2 cellular contexts compared by ENCODE assay signal in the genomic region with DNA sequence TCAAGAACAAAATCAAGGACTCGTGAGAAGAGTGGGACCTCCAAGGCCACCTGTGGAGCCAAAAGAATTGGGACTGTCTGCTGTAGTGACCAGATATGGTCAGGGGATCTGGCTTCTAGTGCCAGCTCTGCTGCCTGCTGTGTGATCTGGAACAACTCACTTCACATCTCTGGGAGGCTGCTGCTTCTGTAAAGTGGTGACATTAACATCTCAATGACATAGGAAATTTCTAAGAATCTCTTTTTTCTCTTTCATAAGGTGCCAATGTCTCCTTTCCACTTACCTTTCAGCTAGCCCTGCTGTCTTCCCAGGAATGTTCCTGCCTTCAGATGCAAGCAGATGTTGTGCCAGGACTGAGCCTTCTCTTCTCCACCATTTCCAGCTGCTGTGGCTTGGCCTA.
TF ChIP-seq lines count a peak whose summit lies in the region.

No MANE protein-coding gene starts in this region.

TF ChIP-seq in HEK293, 187 proteins besides CTCF, POLR2A, EP300 and RAD21 (continued from another document):
- TF ChIP-seq, protein P1, sequence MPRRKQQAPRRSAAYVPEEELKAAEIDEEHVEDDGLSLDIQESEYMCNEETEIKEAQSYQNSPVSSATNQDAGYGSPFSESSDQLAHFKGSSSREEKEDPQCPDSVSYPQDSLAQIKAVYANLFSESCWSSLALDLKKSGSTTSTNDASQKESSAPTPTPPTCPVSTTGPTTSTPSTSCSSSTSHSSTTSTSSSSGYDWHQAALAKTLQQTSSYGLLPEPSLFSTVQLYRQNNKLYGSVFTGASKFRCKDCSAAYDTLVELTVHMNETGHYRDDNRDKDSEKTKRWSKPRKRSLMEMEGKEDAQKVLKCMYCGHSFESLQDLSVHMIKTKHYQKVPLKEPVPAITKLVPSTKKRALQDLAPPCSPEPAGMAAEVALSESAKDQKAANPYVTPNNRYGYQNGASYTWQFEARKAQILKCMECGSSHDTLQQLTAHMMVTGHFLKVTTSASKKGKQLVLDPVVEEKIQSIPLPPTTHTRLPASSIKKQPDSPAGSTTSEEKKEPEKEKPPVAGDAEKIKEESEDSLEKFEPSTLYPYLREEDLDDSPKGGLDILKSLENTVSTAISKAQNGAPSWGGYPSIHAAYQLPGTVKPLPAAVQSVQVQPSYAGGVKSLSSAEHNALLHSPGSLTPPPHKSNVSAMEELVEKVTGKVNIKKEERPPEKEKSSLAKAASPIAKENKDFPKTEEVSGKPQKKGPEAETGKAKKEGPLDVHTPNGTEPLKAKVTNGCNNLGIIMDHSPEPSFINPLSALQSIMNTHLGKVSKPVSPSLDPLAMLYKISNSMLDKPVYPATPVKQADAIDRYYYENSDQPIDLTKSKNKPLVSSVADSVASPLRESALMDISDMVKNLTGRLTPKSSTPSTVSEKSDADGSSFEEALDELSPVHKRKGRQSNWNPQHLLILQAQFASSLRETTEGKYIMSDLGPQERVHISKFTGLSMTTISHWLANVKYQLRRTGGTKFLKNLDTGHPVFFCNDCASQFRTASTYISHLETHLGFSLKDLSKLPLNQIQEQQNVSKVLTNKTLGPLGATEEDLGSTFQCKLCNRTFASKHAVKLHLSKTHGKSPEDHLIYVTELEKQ (tag by site-specific recombination; IDR thresholded peaks at IDR 0.05; ENCODE audit: borderline replicate concordance) = no peak
- TF ChIP-seq, protein P2, sequence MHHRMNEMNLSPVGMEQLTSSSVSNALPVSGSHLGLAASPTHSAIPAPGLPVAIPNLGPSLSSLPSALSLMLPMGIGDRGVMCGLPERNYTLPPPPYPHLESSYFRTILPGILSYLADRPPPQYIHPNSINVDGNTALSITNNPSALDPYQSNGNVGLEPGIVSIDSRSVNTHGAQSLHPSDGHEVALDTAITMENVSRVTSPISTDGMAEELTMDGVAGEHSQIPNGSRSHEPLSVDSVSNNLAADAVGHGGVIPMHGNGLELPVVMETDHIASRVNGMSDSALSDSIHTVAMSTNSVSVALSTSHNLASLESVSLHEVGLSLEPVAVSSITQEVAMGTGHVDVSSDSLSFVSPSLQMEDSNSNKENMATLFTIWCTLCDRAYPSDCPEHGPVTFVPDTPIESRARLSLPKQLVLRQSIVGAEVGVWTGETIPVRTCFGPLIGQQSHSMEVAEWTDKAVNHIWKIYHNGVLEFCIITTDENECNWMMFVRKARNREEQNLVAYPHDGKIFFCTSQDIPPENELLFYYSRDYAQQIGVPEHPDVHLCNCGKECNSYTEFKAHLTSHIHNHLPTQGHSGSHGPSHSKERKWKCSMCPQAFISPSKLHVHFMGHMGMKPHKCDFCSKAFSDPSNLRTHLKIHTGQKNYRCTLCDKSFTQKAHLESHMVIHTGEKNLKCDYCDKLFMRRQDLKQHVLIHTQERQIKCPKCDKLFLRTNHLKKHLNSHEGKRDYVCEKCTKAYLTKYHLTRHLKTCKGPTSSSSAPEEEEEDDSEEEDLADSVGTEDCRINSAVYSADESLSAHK (tag by site-specific recombination; IDR thresholded peaks at IDR 0.05) = no peak

TF ChIP-seq in H1, 55 proteins besides CTCF, POLR2A, EP300 and RAD21 (continued from another document):
- TF ChIP-seq BCL11A (IDR thresholded peaks at IDR 0.05; ENCODE audit: low read depth in 2 of 2, low read length in 2 of 2) = no peak
- TF ChIP-seq, protein P3, sequence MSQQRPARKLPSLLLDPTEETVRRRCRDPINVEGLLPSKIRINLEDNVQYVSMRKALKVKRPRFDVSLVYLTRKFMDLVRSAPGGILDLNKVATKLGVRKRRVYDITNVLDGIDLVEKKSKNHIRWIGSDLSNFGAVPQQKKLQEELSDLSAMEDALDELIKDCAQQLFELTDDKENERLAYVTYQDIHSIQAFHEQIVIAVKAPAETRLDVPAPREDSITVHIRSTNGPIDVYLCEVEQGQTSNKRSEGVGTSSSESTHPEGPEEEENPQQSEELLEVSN (IDR thresholded peaks at IDR 0.05) = no peak
- TF ChIP-seq ASH2L (IDR thresholded peaks at IDR 0.05; ENCODE audit: low read length) = no peak
